ENCODE assay signal across 27 cellular contexts in genomic region chr2:15856318-15856717, GRCh38.
"Had no signal": no experiment of that assay in that cellular context is flagged by ENCODE, and none has a peak within 500 bp of the region (broad histone marks: within the 10 kb centered on the region; RNA-seq: fewer than 3 reads in every experiment).

No MANE protein-coding gene starts in this region.

- H3K4me3 Mint-ChIP-seq: naive thymus-derived CD8-positive, alpha-beta T cell; natural killer cell treated with Interleukin-12 subunit alpha and Interleukin-12 subunit beta and Interleukin-15 and Interleukin-18, amount 100 ng/mL, for 72 hours; nephron progenitor cell; neural crest cell; stimulated activated effector memory CD8-positive, alpha-beta T cell treated with anti-CD3 and anti-CD28 coated beads, Interleukin-12 subunit alpha, Interleukin-12 subunit beta, amount 100 ng/mL, for 72 hours; stimulated activated naive B cell treated with anti-CD40 and anti-IgM and Interleukin-4, amounts not matched to agents 10 μg/mL and 1 μg/mL and 100 μg/mL, for 72 hours; stimulated activated naive CD8-positive, alpha-beta T cell treated with anti-CD3 and anti-CD28 coated beads, Interleukin-15, Interleukin-2, amounts not matched to agents 100 ng/mL and 50 ng/mL, for 24 hours; type B pancreatic cell had no signal

- FAIRE-seq: pancreas, small intestine had no signal

- H3K36me3 ChIP-seq: neutrophil, pancreas, right lobe of liver, sigmoid colon, stomach, thoracic aorta, thyroid gland, tibial nerve, upper lobe of right lung, uterus had no signal

- H3K36me3 Mint-ChIP-seq: natural killer cell treated with Interleukin-12 subunit alpha and Interleukin-12 subunit beta and Interleukin-15 and Interleukin-18, amount 100 ng/mL, for 72 hours; stimulated activated effector memory CD8-positive, alpha-beta T cell treated with anti-CD3 and anti-CD28 coated beads, Interleukin-12 subunit alpha, Interleukin-12 subunit beta, amount 100 ng/mL, for 72 hours; stimulated activated naive B cell treated with anti-CD40 and anti-IgM and Interleukin-4, amounts not matched to agents 10 μg/mL and 1 μg/mL and 100 μg/mL, for 72 hours; type B pancreatic cell had no signal

- H3K27me3 ChIP-seq: neutrophil, right lobe of liver, sigmoid colon, stomach, thyroid gland, tibial nerve, upper lobe of right lung, uterus had no signal

- ATAC-seq: naive thymus-derived CD8-positive, alpha-beta T cell; natural killer cell treated with Interleukin-12 subunit alpha and Interleukin-12 subunit beta and Interleukin-15 and Interleukin-18, amount 100 ng/mL, for 72 hours; pancreas; psoas muscle; right cardiac atrium; right lobe of liver; stimulated activated effector memory CD8-positive, alpha-beta T cell treated with anti-CD3 and anti-CD28 coated beads, Interleukin-12 subunit alpha, Interleukin-12 subunit beta, amount 100 ng/mL, for 72 hours; stimulated activated naive B cell treated with anti-CD40 and anti-IgM and Interleukin-4, amounts not matched to agents 10 μg/mL and 1 μg/mL and 100 μg/mL, for 72 hours; upper lobe of right lung had no signal

- H3K27ac ChIP-seq: neutrophil, pancreas, psoas muscle, right lobe of liver, sigmoid colon, stomach, thoracic aorta, thyroid gland, tibial nerve, upper lobe of right lung, uterus had no signal

- H3K27me3 Mint-ChIP-seq: type B pancreatic cell had no signal

- H3K4me1 ChIP-seq: pancreas, psoas muscle, sigmoid colon, stomach, tibial nerve, upper lobe of right lung, uterus had no signal

- H3K9me3 Mint-ChIP-seq: naive thymus-derived CD8-positive, alpha-beta T cell; natural killer cell treated with Interleukin-12 subunit alpha and Interleukin-12 subunit beta and Interleukin-15 and Interleukin-18, amount 100 ng/mL, for 72 hours; stimulated activated naive CD8-positive, alpha-beta T cell treated with anti-CD3 and anti-CD28 coated beads, Interleukin-15, Interleukin-2, amounts not matched to agents 100 ng/mL and 50 ng/mL, for 24 hours had no signal

- H3K4me1 Mint-ChIP-seq: naive thymus-derived CD8-positive, alpha-beta T cell; stimulated activated effector memory CD8-positive, alpha-beta T cell treated with anti-CD3 and anti-CD28 coated beads, Interleukin-12 subunit alpha, Interleukin-12 subunit beta, amount 100 ng/mL, for 72 hours; stimulated activated naive B cell treated with anti-CD40 and anti-IgM and Interleukin-4, amounts not matched to agents 10 μg/mL and 1 μg/mL and 100 μg/mL, for 72 hours had no signal

- DNase-seq: naive thymus-derived CD8-positive, alpha-beta T cell; nephron progenitor cell; nucleus accumbens; pancreas; psoas muscle; right cardiac atrium; right lobe of liver; sigmoid colon; small intestine; stimulated activated CD4-positive, alpha-beta T cell treated with anti-CD3 and anti-CD28 coated beads, Interleukin-15, amount 100 ng/mL, for 24 hours; stimulated activated CD4-positive, alpha-beta T cell treated with anti-CD3 and anti-CD28 coated beads, Interleukin-2, amount 100 ng/mL, for 24 hours; stimulated activated CD4-positive, alpha-beta T cell treated with anti-CD3 and anti-CD28 coated beads, Interleukin-2, amount 100 ng/mL, for 48 hours; stimulated activated CD4-positive, alpha-beta T cell treated with anti-CD3 and anti-CD28 coated beads, Interleukin-4, amount 100 ng/mL, for 24 hours; stimulated activated naive B cell treated with anti-CD40 and anti-IgM and Interleukin-4, amounts not matched to agents 10 μg/mL and 1 μg/mL and 100 μg/mL, for 72 hours; stimulated activated naive CD4-positive, alpha-beta T cell treated with Interleukin-2 at 50 U/mL for 16 hours; stomach; thyroid gland; upper lobe of right lung; uterus had no signal

- H3K27ac Mint-ChIP-seq: naive thymus-derived CD8-positive, alpha-beta T cell; natural killer cell treated with Interleukin-12 subunit alpha and Interleukin-12 subunit beta and Interleukin-15 and Interleukin-18, amount 100 ng/mL, for 72 hours; nephron progenitor cell; stimulated activated effector memory CD8-positive, alpha-beta T cell treated with anti-CD3 and anti-CD28 coated beads, Interleukin-12 subunit alpha, Interleukin-12 subunit beta, amount 100 ng/mL, for 72 hours; stimulated activated naive B cell treated with anti-CD40 and anti-IgM and Interleukin-4, amounts not matched to agents 10 μg/mL and 1 μg/mL and 100 μg/mL, for 72 hours; stimulated activated naive CD8-positive, alpha-beta T cell treated with anti-CD3 and anti-CD28 coated beads, Interleukin-15, Interleukin-2, amounts not matched to agents 100 ng/mL and 50 ng/mL, for 24 hours; type B pancreatic cell had no signal

- H3K9me3 ChIP-seq: neutrophil, pancreas, psoas muscle, right lobe of liver, sigmoid colon, stomach, thoracic aorta, thyroid gland, tibial nerve, upper lobe of right lung, uterus had no signal

- H3K4me3 ChIP-seq: pancreas, psoas muscle, right lobe of liver, sigmoid colon, stomach, thoracic aorta, thyroid gland, tibial nerve, upper lobe of right lung, uterus had no signal
